Comparison of ENCODE assay signal across 10 cellular contexts in the genomic region with DNA sequence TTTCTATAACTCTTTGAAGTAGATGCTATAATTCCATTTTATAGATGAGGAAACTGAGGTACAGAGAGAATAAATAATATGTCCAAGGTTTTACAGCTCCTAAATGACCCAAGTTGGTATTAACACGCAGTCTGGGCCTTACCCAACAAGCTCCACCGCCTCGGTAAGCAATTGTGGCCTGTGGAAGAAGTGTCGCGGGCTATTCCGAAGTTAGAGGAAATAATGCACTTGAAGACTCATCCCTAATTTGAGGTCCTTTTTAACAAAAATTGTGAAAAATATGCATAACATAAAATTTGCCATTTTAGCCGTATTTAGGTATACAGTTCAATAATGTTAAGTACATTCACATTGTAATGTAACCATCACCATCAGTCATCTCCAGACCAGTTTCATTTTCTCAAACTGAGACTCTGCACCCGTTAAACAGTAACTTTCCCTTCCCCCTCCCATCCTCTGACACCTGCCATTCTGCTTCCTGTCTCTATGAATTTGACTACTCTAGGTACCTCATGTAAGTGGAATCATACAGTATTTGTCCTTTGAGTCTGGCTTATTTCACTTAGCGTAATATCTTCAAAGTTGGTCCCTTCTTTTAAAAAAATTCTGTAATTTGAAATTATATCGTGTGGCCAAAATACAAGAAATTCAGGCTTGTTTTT.
DNase-seq lines count a peak whose midpoint lies in the region; ATAC-seq lines count a peak whose summit lies in the region.
"Had no signal": no experiment of that assay in that cellular context is flagged by ENCODE, and none has a peak within 500 bp of the region (broad histone marks: within the 10 kb centered on the region; RNA-seq: fewer than 3 reads in every experiment).

No MANE protein-coding gene starts in this region.

- peak; percentile 66 for ATAC-seq in GM21825 (IDR thresholded peaks at IDR 0.05; ENCODE audit: unreplicated experiment)
- ATAC-seq in HG03571 (IDR thresholded peaks at IDR 0.05; ENCODE audit: unreplicated experiment), result peak; percentile 58
- ATAC-seq in stimulated activated naive CD8-positive, alpha-beta T cell treated with anti-CD3 and anti-CD28 coated beads, Interleukin-15, Interleukin-2, amounts not matched to agents 100 U/mL and 50 U/mL, for 24 hours, result peak; percentile 90

- H3K4me3 Mint-ChIP-seq in activated T-cell treated with anti-CD3 and anti-CD28 coated beads, Interleukin-2, amount 50 U/mL, for 24 hours, result no peak overlapping the region
- H3K4me3 Mint-ChIP-seq: neural crest cell had no signal

- no peaks in the 10 kb centered on the region for H3K9me3 Mint-ChIP-seq in activated T-cell treated with anti-CD3 and anti-CD28 coated beads, Interleukin-2, amount 50 U/mL, for 24 hours
- H3K9me3 Mint-ChIP-seq: neural crest cell had no signal

- peak overlapping the region; percentile 42 for H3K27ac Mint-ChIP-seq in activated T-cell treated with anti-CD3 and anti-CD28 coated beads, Interleukin-2, amount 50 U/mL, for 24 hours

- no peak for DNase-seq in activated T-cell treated with anti-CD3 and anti-CD28 coated beads, Interleukin-2, amount 50 U/mL, for 24 hours
- no peak for DNase-seq in activated T-cell treated with anti-CD3 and anti-CD28 coated beads, Interleukin-2, amount 50 U/mL, for 48 hours
- no peak for DNase-seq in stimulated activated naive CD8-positive, alpha-beta T cell treated with anti-CD3 and anti-CD28 coated beads, Interleukin-15, Interleukin-2, amounts not matched to agents 100 U/mL and 50 U/mL, for 24 hours
- DNase-seq in DMS79 (lab: John Stamatoyannopoulos, UW), result no peak
- no peak for DNase-seq in NCI-H2196 (lab: John Stamatoyannopoulos, UW; ENCODE audit: unreplicated experiment)
- no peak for DNase-seq in SKM-1 treated with dmso at 0.1 percent for 144 hours (lab: John Stamatoyannopoulos, UW; ENCODE audit: unreplicated experiment)
- DNase-seq: NCI-H2029 treated with DMSO at 0.1 percent for 48 hours had no signal

- peaks cover 94% of the 10 kb centered on the region for H3K36me3 Mint-ChIP-seq in activated T-cell treated with anti-CD3 and anti-CD28 coated beads, Interleukin-2, amount 50 U/mL, for 24 hours (ENCODE audit: low read depth)

- peaks cover 23% of the 10 kb centered on the region for H3K4me1 Mint-ChIP-seq in activated T-cell treated with anti-CD3 and anti-CD28 coated beads, Interleukin-2, amount 50 U/mL, for 24 hours (ENCODE audit: low read depth)
- H3K4me1 Mint-ChIP-seq: neural crest cell had no signal

- no peaks in the 10 kb centered on the region for H3K27me3 Mint-ChIP-seq in activated T-cell treated with anti-CD3 and anti-CD28 coated beads, Interleukin-2, amount 50 U/mL, for 24 hours
